Comparison of ENCODE assay signal across 8 cellular contexts in the genomic region with DNA sequence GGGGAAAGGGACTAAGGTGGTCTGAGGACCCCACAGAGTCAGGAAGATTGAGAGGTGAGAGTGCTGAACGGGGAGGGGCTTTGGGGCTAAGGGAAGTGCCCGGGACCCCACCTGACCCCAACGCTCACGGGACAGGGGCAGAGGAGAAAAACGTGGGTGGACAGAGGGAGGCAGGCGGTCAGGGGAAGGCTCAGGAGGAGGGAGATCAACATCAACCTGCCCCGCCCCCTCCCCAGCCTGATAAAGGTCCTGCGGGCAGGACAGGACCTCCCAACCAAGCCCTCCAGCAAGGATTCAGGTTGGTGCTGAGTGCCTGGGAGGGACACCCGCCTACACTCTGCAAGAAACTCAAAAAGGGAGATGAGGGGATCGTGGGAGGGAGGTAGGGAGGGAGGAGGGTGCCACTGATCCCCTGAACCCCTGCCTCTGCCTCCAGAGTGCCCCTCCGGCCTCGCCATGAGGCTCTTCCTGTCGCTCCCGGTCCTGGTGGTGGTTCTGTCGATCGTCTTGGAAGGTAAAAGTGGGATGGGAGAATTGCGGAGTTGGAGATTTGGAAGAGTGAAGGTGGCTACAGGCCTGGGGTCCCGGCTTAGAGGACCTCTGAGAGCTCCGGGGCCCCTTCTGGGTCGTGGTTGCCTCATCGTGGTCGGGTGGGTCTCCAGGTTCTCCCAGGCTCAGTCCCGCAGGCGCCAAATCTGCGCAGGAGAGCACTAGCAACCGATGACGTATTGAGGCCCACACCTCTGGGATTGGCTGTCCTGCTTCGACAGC. TPM values are rescaled to one million over a fixed set of nuclear protein-coding genes. Genes with fewer than 3 reads are reported as not detected.
DNase-seq lines count a peak whose midpoint lies in the region; ATAC-seq and TF ChIP-seq lines count a peak whose summit lies in the region.
"Not testable (repeated sequence)": the region's sequence is repeated elsewhere in the genome, so short reads cannot be mapped to it uniquely, and the experiment has no call there.

A gene (plus strand): TSS at position 173 of the 771 bp plus-strand sequence. CDS start 284 bp downstream, at position 457.

- H3K36me3 Mint-ChIP-seq in activated naive CD8-positive, alpha-beta T cell, result not testable (repeated sequence)

- intact Hi-C loops in head of caudate nucleus (cut with DNase I), result not testable (repeated sequence)

- H3K4me1 Mint-ChIP-seq in activated naive CD8-positive, alpha-beta T cell (ENCODE audit: low read depth), result not testable (repeated sequence)

- not testable (repeated sequence) for TF ChIP-seq CTCF in osteoblast (IDR thresholded peaks at IDR 0.05; ENCODE audit: extremely low read depth, low read depth, low read length)

- not testable (repeated sequence) for H3K27me3 ChIP-seq in osteoblast (ENCODE audit: insufficient read depth, low read length)

- not testable (repeated sequence) for H3K36me3 ChIP-seq in osteoblast (ENCODE audit: insufficient read depth, low read length)

- H3K27ac ChIP-seq in osteoblast (ENCODE audit: low read depth, low read length), result peak within 1 kb of the TSS; percentile 66
- H3K27ac ChIP-seq in substantia nigra (ENCODE audit: low read depth, low read length, poor library complexity, severe bottlenecking), result peak within 1 kb of the TSS; percentile 14

- not testable (repeated sequence) for H3K9me3 ChIP-seq in osteoblast (ENCODE audit: low read depth, low read length)

- H3K27ac Mint-ChIP-seq in activated naive CD8-positive, alpha-beta T cell, result peak within 1 kb of the TSS; percentile 50

- peak; percentile 97 for ATAC-seq in HG02642 (IDR thresholded peaks at IDR 0.05; ENCODE audit: poor library complexity, unreplicated experiment)

- peak within 1 kb of the TSS; percentile 70 for H3K4me3 ChIP-seq in osteoblast (ENCODE audit: insufficient read depth, low read length)

- not testable (repeated sequence) for H4K20me1 ChIP-seq in osteoblast (ENCODE audit: insufficient read depth, low read length)

- not testable (repeated sequence) for H3K9me3 Mint-ChIP-seq in activated naive CD8-positive, alpha-beta T cell (ENCODE audit: low read depth)

- not testable (repeated sequence) for H3K4me1 ChIP-seq in osteoblast (ENCODE audit: insufficient read depth, low read length)

- H3K4me3 Mint-ChIP-seq in activated naive CD8-positive, alpha-beta T cell, result peak within 1 kb of the TSS; percentile 92

- H3K4me2 ChIP-seq in osteoblast (ENCODE audit: insufficient read depth, low read length), result peak within 1 kb of the TSS; percentile 81

- H3K27me3 Mint-ChIP-seq in activated naive CD8-positive, alpha-beta T cell, result peaks cover 13% of the 10 kb centered on the region

- H2AFZ ChIP-seq in osteoblast (ENCODE audit: low read length), result peak within 1 kb of the TSS; percentile 90

- DNase-seq in GF-D8 (lab: John Stamatoyannopoulos, UW) (peak; percentile 18), NCI-H1105 (lab: John Stamatoyannopoulos, UW) (peak; percentile 76), SKM-1 treated with dmso at 0.1 percent for 144 hours (lab: John Stamatoyannopoulos, UW; ENCODE audit: unreplicated experiment) (peak; percentile 16), head of caudate nucleus (peak; percentile 77 to 95 (median 87)), osteoblast (ENCODE audit: insufficient read length, low spot score, missing footprints) (peak; percentile 99), substantia nigra (lab: John Stamatoyannopoulos, UW) (peak in 47 of 49 donors; percentile 22 to 89 (median 68))

- H3K79me2 ChIP-seq in osteoblast (ENCODE audit: insufficient read depth, low read length), result not testable (repeated sequence)

RNA-seq across cellular contexts. Expression of the gene that starts here (rescaled TPM):
- 1.2 and 1.4 TPM in 2 replicates for total RNA-seq in osteoblast

Comparison
In these comparisons a context has a peak if more than half of its experiments do, and no peak if none do; other contexts are left out.
1. Peak in every context shown above with its lines: DNase-seq, ATAC-seq, H3K4me3 ChIP-seq and H3K27ac ChIP-seq.
2. DNase-seq: peak in every context shown above with its lines; median percentile 99 in osteoblast; 87 in head of caudate nucleus; 76 in NCI-H1105; 68 in substantia nigra; 18 in GF-D8; 16 in SKM-1 treated with dmso at 0.1 percent for 144 hours.